ENCODE assay signal across 17 cellular contexts in the genomic region with DNA sequence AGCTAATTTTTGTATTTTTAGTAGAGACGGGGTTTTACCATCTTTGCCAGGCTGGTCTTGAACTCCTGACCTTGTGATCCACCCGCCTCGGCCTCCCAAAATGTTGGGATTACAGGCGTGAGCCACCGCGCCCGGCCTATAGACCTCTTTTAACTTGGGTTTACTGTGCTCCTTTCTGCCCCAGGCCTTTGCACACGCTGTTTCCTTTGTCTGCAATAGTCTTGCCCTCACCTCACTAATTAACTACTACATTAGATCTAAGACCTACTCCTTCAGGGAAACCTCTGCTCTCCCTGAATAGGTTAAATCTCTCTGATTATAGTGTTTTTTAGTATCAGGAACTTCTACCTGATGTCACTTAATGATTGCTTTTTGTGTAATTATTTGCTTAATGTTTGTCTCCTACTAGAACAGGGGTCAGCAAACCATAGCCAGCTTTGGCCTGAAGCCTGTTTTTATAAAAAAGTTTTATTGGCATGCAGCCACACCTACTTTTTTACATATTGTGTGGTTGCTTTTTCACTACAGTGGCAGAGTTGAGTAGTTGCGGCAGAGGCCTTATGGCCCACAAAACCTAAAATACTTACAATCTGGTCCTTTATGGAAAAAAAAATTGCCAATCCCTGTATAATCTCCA.
"Had no signal": no experiment of that assay in that cellular context is flagged by ENCODE, and none has a peak within 500 bp of the region (broad histone marks: within the 10 kb centered on the region; RNA-seq: fewer than 3 reads in every experiment).

No MANE protein-coding gene starts in this region.

- H3K9me3 ChIP-seq: ovary, stomach had no signal

- DNase-seq: activated CD4-positive, alpha-beta memory T cell treated with anti-CD3 and anti-CD28 coated beads, Interleukin-2, amount 10 ng/mL, durations not matched to agents 7 days and 5 days; activated CD4-positive, alpha-beta T cell treated with anti-CD3 and anti-CD28 coated beads for 48 hours; activated CD4-positive, CD25-positive, alpha-beta regulatory T cell; activated CD8-positive, alpha-beta memory T cell treated with anti-CD3 and anti-CD28 coated beads, Interleukin-2, amount 10 ng/mL, durations not matched to agents 7 days and 5 days; dorsolateral prefrontal cortex; foreskin fibroblast; hippocampal formation; naive thymus-derived CD4-positive, alpha-beta T cell; ovary; stimulated activated CD4-positive, alpha-beta T cell treated with anti-CD3 and anti-CD28 coated beads, Interleukin-4, amount 100 ng/mL, for 24 hours; stomach; T-helper 1 cell; T-helper 9 cell; trophoblast cell had no signal

- H3K36me3 ChIP-seq: ovary, stomach had no signal

- H3K4me3 ChIP-seq: dorsolateral prefrontal cortex, ovary, stomach had no signal

- H3K27me3 ChIP-seq: dorsolateral prefrontal cortex, ovary, stomach had no signal

- ATAC-seq: activated CD8-positive, alpha-beta memory T cell treated with anti-CD3 and anti-CD28 coated beads, Interleukin-2, amount 10 ng/mL, durations not matched to agents 7 days and 5 days; naive thymus-derived CD4-positive, alpha-beta T cell; sciatic nerve; stimulated activated effector memory CD8-positive, alpha-beta T cell treated with anti-CD3 and anti-CD28 coated beads, Interleukin-12 subunit alpha, Interleukin-12 subunit beta, amount 100 ng/mL, for 72 hours had no signal

- H3K27ac ChIP-seq: dorsolateral prefrontal cortex, epithelial cell of prostate, ovary, stomach had no signal
